Comparison of ENCODE assay signal across 7 cellular contexts in genomic region chr6:110682460-110682853, GRCh38.
DNase-seq lines count a peak whose midpoint lies in the region; ATAC-seq and TF ChIP-seq lines count a peak whose summit lies in the region.

No MANE protein-coding gene starts in this region.

- peak; percentile 100 for ATAC-seq in activated naive CD8-positive, alpha-beta T cell treated with anti-CD3 and anti-CD28 coated beads, Interleukin-2, amount 50 U/mL, for 24 hours
- ATAC-seq in heart left ventricle: peak; percentile 92 to 98 (median 96)

- H3K4me1 Mint-ChIP-seq in activated naive CD8-positive, alpha-beta T cell treated with anti-CD3 and anti-CD28 coated beads, Interleukin-2, amount 50 U/mL, for 24 hours: peaks cover 14% of the 10 kb centered on the region

- no peaks in the 10 kb centered on the region for H3K9me3 ChIP-seq in HEK293 (ENCODE audit: control insufficient read depth, insufficient read depth, low read depth, low read length)
- no peaks in the 10 kb centered on the region for H3K9me3 ChIP-seq in heart left ventricle

- H3K27ac Mint-ChIP-seq in activated naive CD8-positive, alpha-beta T cell treated with anti-CD3 and anti-CD28 coated beads, Interleukin-2, amount 50 U/mL, for 24 hours: no peak overlapping the region

- peak; percentile 64 for TF ChIP-seq CTCF in GM12872 (IDR thresholded peaks at IDR 0.05; ENCODE audit: insufficient read depth, low read depth, low read length)
- peak; percentile 50; the same call in 1 of the 2 replicates for TF ChIP-seq CTCF in HEK293 (tag by site-specific recombination; IDR thresholded peaks at IDR 0.05)
- peak; percentile 53 to 85 (median 73) for TF ChIP-seq CTCF in heart left ventricle (IDR thresholded peaks at IDR 0.05)

- no peaks in the 10 kb centered on the region for H3K36me3 Mint-ChIP-seq in activated naive CD8-positive, alpha-beta T cell treated with anti-CD3 and anti-CD28 coated beads, Interleukin-2, amount 50 U/mL, for 24 hours (ENCODE audit: low read depth)

- POLR2A ChIA-PET in HEK293 (lab: Yijun Ruan, JAX): interaction anchor here (1.0 to 3.3 kb wide), 6 partner anchors 131 to 299 kb away, joined by 3 to 34 read pairs (median 10); partner anchors contain the start of genes AMD1, CDK19, GTF3C6 and RPF2

- intact Hi-C loops in heart left ventricle (cut with DNase I): loop anchor here (1.0 to 10.0 kb wide), 15 partner anchors 130 to 315 kb away; partner anchors contain the start of genes CDK19 (in 4 of the 10) and AMD1 (in 1 of the 10)

- H3K4me1 ChIP-seq in HEK293 (ENCODE audit: control insufficient read depth, insufficient read depth, low read length) (no peaks in the 10 kb centered on the region), heart left ventricle (peaks cover 0 to 25% (median 10%) of the 10 kb centered on the region in 12 donors)

- no peaks in the 10 kb centered on the region for H3K9me3 Mint-ChIP-seq in activated naive CD8-positive, alpha-beta T cell treated with anti-CD3 and anti-CD28 coated beads, Interleukin-2, amount 50 U/mL, for 24 hours

- WGBS in heart left ventricle, 4 donors: 2 to 16% (median 12%) methylated on average over 1 of the region's 1 CpG

- TF ChIP-seq POLR2A in heart left ventricle (IDR thresholded peaks at IDR 0.05): no peak

- CTCF ChIA-PET in HEK293 (lab: Yijun Ruan, JAX): interaction anchor here (0.5 to 7.0 kb wide), 55 partner anchors 9 to 1692 kb away, joined by 3 to 114 read pairs (median 4); partner anchors contain the start of genes AMD1, CDK19 and RPF2

- no peaks in the 10 kb centered on the region for H3K36me3 ChIP-seq in HEK293 (ENCODE audit: control insufficient read depth in 2 of 2, insufficient read depth in 1 of 2, low read length in 2 of 2)
- no peaks in the 10 kb centered on the region for H3K36me3 ChIP-seq in heart left ventricle

- no peaks in the 10 kb centered on the region for H3K27me3 Mint-ChIP-seq in activated naive CD8-positive, alpha-beta T cell treated with anti-CD3 and anti-CD28 coated beads, Interleukin-2, amount 50 U/mL, for 24 hours

- no peak overlapping the region for H3K27ac ChIP-seq in HEK293 (ENCODE audit: extremely low read depth, low read depth, low read length)
- H3K27ac ChIP-seq in heart left ventricle: peak overlapping the region in 9 of 12 donors; percentile 6 to 65 (median 41)

- no peak overlapping the region for H3K4me3 Mint-ChIP-seq in activated naive CD8-positive, alpha-beta T cell treated with anti-CD3 and anti-CD28 coated beads, Interleukin-2, amount 50 U/mL, for 24 hours

- DNase-seq in M059J (ENCODE audit: low read depth) (peak; percentile 91), SHP77 treated with DMSO at 0.1 percent for 48 hours (lab: John Stamatoyannopoulos, UW) (peak; percentile 78), heart left ventricle (peak in 3 of 5 donors; percentile 47 to 69 (median 66)), renal cortical epithelial cell (ENCODE audit: low read depth) (peak; percentile 90)
- DNase-seq in activated naive CD8-positive, alpha-beta T cell treated with anti-CD3 and anti-CD28 coated beads, Interleukin-2, amount 50 U/mL, for 24 hours: peak; percentile 54

- H3K4me3 ChIP-seq in HEK293 (ENCODE audit: low read depth, low read length) (no peak overlapping the region), heart left ventricle (no peak overlapping the region)

- no peaks in the 10 kb centered on the region for H3K27me3 ChIP-seq in heart left ventricle

TF ChIP-seq in HEK293, 187 proteins besides CTCF, POLR2A, EP300 and RAD21:
- TF ChIP-seq ZNF692 (tag by site-specific recombination; IDR thresholded peaks at IDR 0.05) (0 out of 2 replicates have a peak, but pooled peaks have one; percentile 11), ZXDB (tag by site-specific recombination; IDR thresholded peaks at IDR 0.05) (no peak), ZNF2 (tag by site-specific recombination; IDR thresholded peaks at IDR 0.05) (0 out of 2 replicates have a peak, but pooled peaks have one; percentile 25), ZSCAN5A (tag by site-specific recombination; IDR thresholded peaks at IDR 0.05) (no peak), ZNF645 (tag by site-specific recombination; IDR thresholded peaks at IDR 0.05) (no peak), ZEB2 (tag by site-specific recombination; IDR thresholded peaks at IDR 0.05) (peak; percentile 22), ZNF521 (tag by site-specific recombination; IDR thresholded peaks at IDR 0.05) (no peak), EGR2 (tag by site-specific recombination; IDR thresholded peaks at IDR 0.05; ENCODE audit: low read depth) (no peak), ZNF660 (tag by site-specific recombination; IDR thresholded peaks at IDR 0.05) (peak; percentile 83), ZNF18 (tag by site-specific recombination; IDR thresholded peaks at IDR 0.05) (no peak), SP7 (tag by site-specific recombination; IDR thresholded peaks at IDR 0.05) (peak; percentile 58; the same call in 1 of the 2 replicates), ZNF654 (tag by site-specific recombination; IDR thresholded peaks at IDR 0.05; ENCODE audit: low read depth) (peak; percentile 97), ZNF426 (tag by site-specific recombination; IDR thresholded peaks at IDR 0.05) (no peak), YY2 (tag by site-specific recombination; IDR thresholded peaks at IDR 0.05) (no peak), HOXC10 (CRISPR knock-in tag; IDR thresholded peaks at IDR 0.05) (no peak), ZNF549 (tag by site-specific recombination; IDR thresholded peaks at IDR 0.05) (no peak), WT1 (tag by site-specific recombination; IDR thresholded peaks at IDR 0.05) (no peak), MEIS1 (CRISPR knock-in tag; IDR thresholded peaks at IDR 0.05; ENCODE audit: borderline replicate concordance) (peak; percentile 71; the same call in 1 of the 2 replicates), GLIS1 (tag by site-specific recombination; IDR thresholded peaks at IDR 0.05) (no peak; the same call in 1 of the 2 replicates), ZNF16 (tag by site-specific recombination; IDR thresholded peaks at IDR 0.05; ENCODE audit: low read depth) (no peak)
